Comparison of ENCODE assay signal across 8 cellular contexts in genomic region chr14:68795602-68796417, GRCh38. TPM values are rescaled to one million over a fixed set of nuclear protein-coding genes. Genes with fewer than 3 reads are reported as not detected.
DNase-seq lines count a peak whose midpoint lies in the region; ATAC-seq and TF ChIP-seq lines count a peak whose summit lies in the region.

No MANE protein-coding gene starts in this region.

- H3F3A ChIP-seq in neural progenitor cell (ENCODE audit: low read depth): peaks cover 74% of the 10 kb centered on the region

- H3K4me3 Mint-ChIP-seq in neural progenitor cell: peak overlapping the region; percentile 94

- peaks cover 39% of the 10 kb centered on the region for H3K4me1 ChIP-seq in OCI-LY7 (ENCODE audit: insufficient read depth, low read length, poor library complexity, severe bottlenecking)
- H3K4me1 ChIP-seq in neural progenitor cell: peaks cover 16% of the 10 kb centered on the region
- H3K4me1 ChIP-seq in thoracic aorta (ENCODE audit: control insufficient read depth in 1 of 2, low read depth in 2 of 2): peaks cover 5 to 10% of the 10 kb centered on the region in 2 donors

- H3K36me3 Mint-ChIP-seq in neural progenitor cell: peaks cover 27% of the 10 kb centered on the region

- peak; percentile 71 for TF ChIP-seq CTCF in OCI-LY7 (conservative IDR thresholded peaks at IDR 0.05; ENCODE audit: low read length)
- TF ChIP-seq CTCF in fibroblast of villous mesenchyme (IDR thresholded peaks at IDR 0.05; ENCODE audit: insufficient read depth, low read depth, low read length): peak; percentile 79
- peak; percentile 68 for TF ChIP-seq CTCF in neural progenitor cell (IDR thresholded peaks at IDR 0.05)
- peak; percentile 97 for TF ChIP-seq CTCF in thoracic aorta (IDR thresholded peaks at IDR 0.05)

- H3K27ac ChIP-seq in OCI-LY7 (ENCODE audit: low read depth, low read length, poor library complexity, severe bottlenecking) (peak overlapping the region; percentile 92), neural progenitor cell (peak overlapping the region; percentile 99), thoracic aorta (peak overlapping the region; percentile 99 to 100)

- H3K4me1 Mint-ChIP-seq in neural progenitor cell: peaks cover 29% of the 10 kb centered on the region

- no peaks in the 10 kb centered on the region for H3K9me2 ChIP-seq in OCI-LY7 (ENCODE audit: insufficient read depth, low read length)

- H3K4me2 ChIP-seq in OCI-LY7 (ENCODE audit: low read length) (peak overlapping the region; percentile 73), neural progenitor cell (peak overlapping the region; percentile 97)

- no peaks in the 10 kb centered on the region for H3K27me3 ChIP-seq in neural progenitor cell
- no peaks in the 10 kb centered on the region for H3K27me3 ChIP-seq in thoracic aorta (replicated peaks; ENCODE audit: insufficient read depth)

- POLR2A ChIA-PET in OCI-LY7 (lab: Charles Lee): interaction anchor here (0.6 to 3.4 kb wide), 9 partner anchors 10 to 546 kb away, joined by 3 to 51 read pairs (median 3); no protein-coding TSS in a partner anchor

- peaks cover 37% of the 10 kb centered on the region for H3K79me2 ChIP-seq in OCI-LY7 (ENCODE audit: insufficient read depth, low read depth, low read length)
- peaks cover 53% of the 10 kb centered on the region for H3K79me2 ChIP-seq in neural progenitor cell (ENCODE audit: low read depth)

- H3K4me3 ChIP-seq in OCI-LY7 (ENCODE audit: low read depth, low read length, poor library complexity, severe bottlenecking) (peak overlapping the region; percentile 87), fibroblast of villous mesenchyme (ENCODE audit: low read depth, low read length) (peak overlapping the region; percentile 77), neural progenitor cell (peak overlapping the region; percentile 94), thoracic aorta (peak overlapping the region; percentile 96)

- peaks cover 18% of the 10 kb centered on the region for H3K9me3 Mint-ChIP-seq in neural progenitor cell

- H2AFZ ChIP-seq in OCI-LY7 (ENCODE audit: low read length): peak overlapping the region; percentile 40; the same call in 1 of the 2 replicates
- no peak overlapping the region for H2AFZ ChIP-seq in neural progenitor cell (replicated peaks)

- peaks cover 29% of the 10 kb centered on the region for H3K27me3 Mint-ChIP-seq in neural progenitor cell (ENCODE audit: insufficient read depth, low read depth)

- H3K36me3 ChIP-seq in OCI-LY7 (ENCODE audit: insufficient read depth, low read length) (peaks cover 25% of the 10 kb centered on the region), neural progenitor cell (no peaks in the 10 kb centered on the region), thoracic aorta (no peaks in the 10 kb centered on the region)

- H3K9ac ChIP-seq in neural progenitor cell: peak overlapping the region; percentile 73

- H3K9me3 ChIP-seq in OCI-LY7 (ENCODE audit: low read length): peaks cover 16% of the 10 kb centered on the region; the same call in 1 of the 2 replicates
- no peaks in the 10 kb centered on the region for H3K9me3 ChIP-seq in neural progenitor cell (ENCODE audit: low read depth)
- H3K9me3 ChIP-seq in thoracic aorta: no peaks in the 10 kb centered on the region

- ATAC-seq in GM18867 (IDR thresholded peaks at IDR 0.05; ENCODE audit: unreplicated experiment) (peak; percentile 44), HG03097 (IDR thresholded peaks at IDR 0.05; ENCODE audit: low FRiP score, unreplicated experiment) (peak; percentile 32), thoracic aorta (ENCODE audit: insufficient number of reproducible peaks, low FRiP score, low read depth) (peak; percentile 56)

- no TSS peak for BruUV-seq in OCI-LY7 (replicated peaks; lab: Mats Ljungman, UMichigan)

- CTCF ChIA-PET in OCI-LY7 (lab: Charles Lee; ENCODE audit: unreplicated experiment): interaction anchor here (0.9 kb wide), 1 partner anchor 547 kb away, joined by 4 read pairs; no protein-coding TSS in a partner anchor

- intact Hi-C loops in OCI-LY7 (cut with micrococcal nuclease; ENCODE audit: unreplicated experiment): loop anchor here (1.0 kb wide), 1 partner anchor 10 kb away; no protein-coding TSS in a partner anchor

- H3K27ac Mint-ChIP-seq in neural progenitor cell: peak overlapping the region; percentile 96

- H4K20me1 ChIP-seq in OCI-LY7 (ENCODE audit: insufficient read depth, low read length) (peaks cover 13% of the 10 kb centered on the region), neural progenitor cell (ENCODE audit: low read depth) (peaks cover 20% of the 10 kb centered on the region)

- peak; percentile 83 for DNase-seq in AG20443 (ENCODE audit: low spot score)
- peak; percentile 90 for DNase-seq in OCI-LY7 (ENCODE audit: low spot score)
- DNase-seq in activated effector memory CD4-positive, alpha-beta T cell treated with Interleukin-2 at 50 U/mL for 16 hours: peak; percentile 76
- peak; percentile 74 for DNase-seq in fibroblast of villous mesenchyme (ENCODE audit: low read depth)
- DNase-seq in neural progenitor cell (ENCODE audit: low spot score): peak; percentile 88
- no peak for DNase-seq in thoracic aorta (ENCODE audit: low spot score)

RNA-seq across cellular contexts. Expression of gene ZFP36L1, which starts 2.9 kb away (rescaled TPM):
- total RNA-seq in OCI-LY7 (2014; rRNA removed; shearing (Covaris generic)): 24.2 and 25.6 TPM in 2 replicates
- total RNA-seq in OCI-LY7 (2022): 51.4 and 57.0 TPM in 2 replicates
- total RNA-seq in fibroblast of villous mesenchyme: 24.2 and 44.5 TPM in 2 replicates
- total RNA-seq in neural progenitor cell (ENCODE audit: low replicate concordance): 42.9 and 95.5 TPM in 2 replicates
- 100 to 1,000 TPM; 233 to 326 TPM for total RNA-seq in thoracic aorta
